In genomic region chr2:85537600-85538506, GRCh38 we compare ENCODE assay signal across 8 cellular contexts. TPM values are rescaled to one million over a fixed set of nuclear protein-coding genes. Genes with fewer than 3 reads are reported as not detected.
DNase-seq lines count a peak whose midpoint lies in the region; ATAC-seq lines count a peak whose summit lies in the region.

No MANE protein-coding gene starts in this region.

- H3K9me3 Mint-ChIP-seq in T-helper 1 cell treated with Interleukin-12 subunit alpha and Interleukin-12 subunit beta and Interleukin-4 antibody, amounts not matched to agents 30 μg/mL and 1 μg/mL, for 36 hours, result no peaks in the 10 kb centered on the region

- H3K27me3 ChIP-seq in skeletal muscle tissue (ENCODE audit: control insufficient read depth in 3 of 3, insufficient read depth in 3 of 3, low read length in 3 of 3), result no peaks in the 10 kb centered on the region

- peak overlapping the region; percentile 92 for H3K4me3 Mint-ChIP-seq in T-helper 1 cell treated with Interleukin-12 subunit alpha and Interleukin-12 subunit beta and Interleukin-4 antibody, amounts not matched to agents 30 μg/mL and 1 μg/mL, for 36 hours

- peaks cover 32% of the 10 kb centered on the region for H3K36me3 Mint-ChIP-seq in T-helper 1 cell treated with Interleukin-12 subunit alpha and Interleukin-12 subunit beta and Interleukin-4 antibody, amounts not matched to agents 30 μg/mL and 1 μg/mL, for 36 hours (ENCODE audit: low read depth)

- no peaks in the 10 kb centered on the region for H3K9me3 ChIP-seq in skeletal muscle tissue (ENCODE audit: control insufficient read depth in 3 of 3, low read length in 3 of 3)

- H3K27ac ChIP-seq in caudate nucleus (ENCODE audit: low read depth, low read length) (peak overlapping the region; percentile 100), skeletal muscle tissue (ENCODE audit: low read depth, low read length) (peak overlapping the region; percentile 99)

- H3K4me1 ChIP-seq in skeletal muscle tissue (ENCODE audit: control insufficient read depth in 3 of 3, insufficient read depth in 3 of 3, low read length in 3 of 3), result peaks cover 30 to 39% (median 32%) of the 10 kb centered on the region in 3 donors

- peak overlapping the region; percentile 99 to 100 (median 99) for H3K9ac ChIP-seq in skeletal muscle tissue (ENCODE audit: low read depth in 1 of 3, low read length in 3 of 3)

- peak overlapping the region; percentile 92 for H3K27ac Mint-ChIP-seq in T-helper 1 cell treated with Interleukin-12 subunit alpha and Interleukin-12 subunit beta and Interleukin-4 antibody, amounts not matched to agents 30 μg/mL and 1 μg/mL, for 36 hours

- H3K4me3 ChIP-seq in skeletal muscle tissue (ENCODE audit: low read length in 3 of 3), result peak overlapping the region; percentile 90 to 96 (median 92)

- H3K27me3 Mint-ChIP-seq in T-helper 1 cell treated with Interleukin-12 subunit alpha and Interleukin-12 subunit beta and Interleukin-4 antibody, amounts not matched to agents 30 μg/mL and 1 μg/mL, for 36 hours (ENCODE audit: low read depth), result no peaks in the 10 kb centered on the region

- peaks cover 20 to 24% (median 23%) of the 10 kb centered on the region in 3 donors for H3K36me3 ChIP-seq in skeletal muscle tissue (ENCODE audit: control insufficient read depth in 3 of 3, insufficient read depth in 3 of 3, low read length in 3 of 3)

- peaks cover 40% of the 10 kb centered on the region for H3K4me1 Mint-ChIP-seq in T-helper 1 cell treated with Interleukin-12 subunit alpha and Interleukin-12 subunit beta and Interleukin-4 antibody, amounts not matched to agents 30 μg/mL and 1 μg/mL, for 36 hours (ENCODE audit: low read depth)

- DNase-seq in GDM1 (lab: John Stamatoyannopoulos, UW), result peak; percentile 36
- peak; percentile 32 for DNase-seq in M059J (ENCODE audit: low read depth)
- DNase-seq in caudate nucleus (lab: John Stamatoyannopoulos, UW), result peak in 53 of 61 donors; percentile 8 to 78 (median 47)
- DNase-seq in islet precursor cell, result peak; percentile 86
- no peak for DNase-seq in HPDE6-E6E7 (ENCODE audit: extremely low spot score)

- no peak for ATAC-seq in HG03280 (IDR thresholded peaks at IDR 0.05; ENCODE audit: unreplicated experiment)

RNA-seq across cellular contexts. Expression of gene MAT2A, which starts 1.1 kb away (rescaled TPM):
- total RNA-seq in M059J (2014; rRNA removed; shearing (Covaris generic)), result 42.2 and 72.4 TPM in 2 replicates
- total RNA-seq in skeletal muscle tissue, result 57.9 TPM

RNA-seq across cellular contexts. Expression of gene GGCX, which starts 23.4 kb away (rescaled TPM):
- 21.2 and 56.2 TPM in 2 replicates for total RNA-seq in M059J (2014; rRNA removed; shearing (Covaris generic))
- total RNA-seq in skeletal muscle tissue, result 24.5 TPM

RNA-seq across cellular contexts. Expression of gene VAMP8, which starts 39.5 kb away (rescaled TPM):
- total RNA-seq in M059J (2014; rRNA removed; shearing (Covaris generic)), result 0.27 TPM in 1 of 2 replicates, not detected in the other
- 4.7 TPM for total RNA-seq in skeletal muscle tissue

RNA-seq across cellular contexts. Expression of gene VAMP5, which starts 46.4 kb away (rescaled TPM):
- 15.1 and 22.3 TPM in 2 replicates for total RNA-seq in M059J (2014; rRNA removed; shearing (Covaris generic))
- 17.7 TPM for total RNA-seq in skeletal muscle tissue

RNA-seq across cellular contexts. Expression of gene RNF181, which starts 57.7 kb away (rescaled TPM):
- total RNA-seq in M059J (2014; rRNA removed; shearing (Covaris generic)), result 332 and 413 TPM in 2 replicates
- 74.1 TPM for total RNA-seq in skeletal muscle tissue
